Comparison of ENCODE assay signal across 23 cellular contexts in the genomic region with DNA sequence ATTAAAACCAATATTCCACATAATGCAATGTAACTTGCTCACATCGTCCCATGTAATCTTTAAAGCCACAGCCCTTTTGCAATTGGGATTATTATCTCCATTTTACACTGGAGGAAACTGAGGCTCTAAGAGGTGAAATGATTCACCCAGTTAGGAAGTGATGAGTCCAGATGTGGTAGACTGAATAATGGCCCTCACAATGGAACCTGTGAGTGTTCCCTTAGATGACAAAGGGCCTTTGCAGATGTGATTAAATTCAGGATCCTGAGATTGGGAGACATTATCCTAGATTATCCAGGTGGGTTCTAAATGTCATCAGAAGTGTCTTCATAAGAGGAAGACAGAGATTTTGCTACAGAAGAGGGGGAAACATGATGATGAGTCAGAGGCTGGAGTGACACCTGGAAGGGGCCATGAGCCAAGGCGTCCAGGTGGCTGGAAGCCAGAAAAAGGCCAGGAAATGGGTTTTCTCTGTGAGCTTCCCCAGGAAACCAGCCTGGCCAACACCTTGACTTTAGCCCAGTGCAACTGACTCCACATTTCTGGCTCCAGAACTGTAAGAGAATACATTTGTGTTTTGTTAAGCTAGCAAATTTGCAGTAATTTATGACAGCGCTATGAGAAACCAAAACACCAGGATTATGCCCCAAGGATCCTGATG.
DNase-seq lines count a peak whose midpoint lies in the region; FAIRE-seq and TF ChIP-seq lines count a peak whose summit lies in the region.
"Had no signal": no experiment of that assay in that cellular context is flagged by ENCODE, and none has a peak within 500 bp of the region (broad histone marks: within the 10 kb centered on the region; RNA-seq: fewer than 3 reads in every experiment).

No MANE protein-coding gene starts in this region.

- DNase-seq in MCF 10A (ENCODE audit: unreplicated experiment) (peak; percentile 74), mammary epithelial cell (no peak), RWPE1 (ENCODE audit: low spot score) (peak; percentile 24), endodermal cell (peak; percentile 13), urothelium cell line (ENCODE audit: low spot score) (peak; percentile 62), NCI-H748 (lab: John Stamatoyannopoulos, UW; ENCODE audit: unreplicated experiment) (no peak), iPS-NIHi11 (ENCODE audit: low spot score) (no peak)
- no peak for DNase-seq in activated T-cell treated with anti-CD3 and anti-CD28 coated beads, Interleukin-2, amount 50 U/mL, for 24 hours
- DNase-seq: Calu3; CD8-positive, alpha-beta T cell; Karpas-422; MM.1S; NCI-H1092; NCI-H146; NCI-H2081; NCI-H2171 treated with DMSO at 0.1 percent for 48 hours; NCI-H446; NCI-H526 treated with DMSO at 0.1 percent for 48 hours; SJCRH30 had no signal

- in situ Hi-C loops in mammary epithelial cell (cut with MboI; ENCODE audit: low sequenced_read_pairs in 2 of 2), result loop anchor here in 1 of 2 donors (25.0 kb wide), 1 partner anchor 694 kb away; no protein-coding TSS in a partner anchor

- no peak for FAIRE-seq in urothelium cell line (lab: Jason Lieb, UNC)
- FAIRE-seq: A204.1, HTR-8/SVneo had no signal

- no peaks in the 10 kb centered on the region for H3K9me3 Mint-ChIP-seq in MCF 10A (ENCODE audit: unreplicated experiment)
- H3K9me3 Mint-ChIP-seq in endodermal cell, result no peaks in the 10 kb centered on the region
- H3K9me3 Mint-ChIP-seq in activated T-cell treated with anti-CD3 and anti-CD28 coated beads, Interleukin-2, amount 50 U/mL, for 24 hours, result no peaks in the 10 kb centered on the region
- H3K9me3 Mint-ChIP-seq: CD8-positive, alpha-beta T cell; IgD-negative memory B cell had no signal

- POLR2A ChIA-PET in MCF 10A (lab: Yijun Ruan, JAX), result no interaction called here
- POLR2A ChIA-PET in RWPE1 (lab: Yijun Ruan, JAX; ENCODE audit: low non-redundant PET), result no interaction called here

- no peak for TF ChIP-seq CTCF in MCF 10A (IDR thresholded peaks at IDR 0.05; ENCODE audit: unreplicated experiment)
- no peak for TF ChIP-seq CTCF in mammary epithelial cell (conservative IDR thresholded peaks at IDR 0.05 in 1 of 2, IDR thresholded peaks at IDR 0.05 in 1 of 2; ENCODE audit: extremely low read depth in 1 of 2, insufficient read depth in 1 of 2, low read depth in 1 of 2, low read length in 2 of 2)
- no peak for TF ChIP-seq CTCF in RWPE1 (conservative IDR thresholded peaks at IDR 0.05; ENCODE audit: low read depth)
- no peak for TF ChIP-seq CTCF in endodermal cell (conservative IDR thresholded peaks at IDR 0.05)

- BruUV-seq in MCF 10A (replicated peaks; lab: Mats Ljungman, UMichigan) (no TSS peak), mammary epithelial cell (replicated peaks; lab: Mats Ljungman, UMichigan) (no TSS peak)

- CTCF ChIA-PET in MCF 10A (lab: Yijun Ruan, JAX), result interaction anchor here (0.6 to 4.8 kb wide), 8 partner anchors 10 to 413 kb away, joined by 3 to 34 read pairs (median 4); no protein-coding TSS in a partner anchor
- CTCF ChIA-PET in mammary epithelial cell (lab: Charles Lee; ENCODE audit: low non-redundant PET), result no interaction called here
- CTCF ChIA-PET in RWPE1 (lab: Yijun Ruan, JAX), result no interaction called here

- H3K36me3 Mint-ChIP-seq in MCF 10A (ENCODE audit: insufficient read depth, unreplicated experiment) (no peaks in the 10 kb centered on the region), endodermal cell (ENCODE audit: low read depth) (no peaks in the 10 kb centered on the region)
- no peaks in the 10 kb centered on the region for H3K36me3 Mint-ChIP-seq in activated T-cell treated with anti-CD3 and anti-CD28 coated beads, Interleukin-2, amount 50 U/mL, for 24 hours (ENCODE audit: low read depth)
- H3K36me3 Mint-ChIP-seq: CD8-positive, alpha-beta T cell; IgD-negative memory B cell had no signal

- H3K27me3 ChIP-seq in mammary epithelial cell (ENCODE audit: insufficient read depth, low read length) (no peaks in the 10 kb centered on the region), endodermal cell (ENCODE audit: control insufficient read depth, insufficient read depth, low read length, poor library complexity, severe bottlenecking) (no peaks in the 10 kb centered on the region)

- no peaks in the 10 kb centered on the region for H3K4me1 ChIP-seq in mammary epithelial cell (ENCODE audit: insufficient read depth, low read length)
- H3K4me1 ChIP-seq in endodermal cell (ENCODE audit: control insufficient read depth, insufficient read depth, low read length), result no peaks in the 10 kb centered on the region
- H3K4me1 ChIP-seq: SJCRH30 had no signal

- H3K9me3 ChIP-seq in mammary epithelial cell (replicated peaks; ENCODE audit: insufficient read depth, low read length), result no peaks in the 10 kb centered on the region
- no peaks in the 10 kb centered on the region for H3K9me3 ChIP-seq in endodermal cell (ENCODE audit: control insufficient read depth, low read length)
- H3K9me3 ChIP-seq: SJCRH30 had no signal

- dilution Hi-C loops in mammary epithelial cell (cut with HindIII; ENCODE audit: low sequenced_read_pairs), result no loop called here

- intact Hi-C loops in MCF 10A (cut with micrococcal nuclease), result no loop called here
- intact Hi-C loops in mammary epithelial cell (cut with micrococcal nuclease), result no loop called here

- H3K4me3 ChIP-seq in mammary epithelial cell (replicated peaks in 1 of 3; ENCODE audit: insufficient read depth in 1 of 3, low read depth in 2 of 3, low read length in 3 of 3) (no peak overlapping the region), endodermal cell (ENCODE audit: low read length) (no peak overlapping the region)
- H3K4me3 ChIP-seq: SJCRH30 had no signal

- H3K4me3 Mint-ChIP-seq in MCF 10A (ENCODE audit: unreplicated experiment), result no peak overlapping the region
- H3K4me3 Mint-ChIP-seq in endodermal cell, result no peak overlapping the region
- H3K4me3 Mint-ChIP-seq in activated T-cell treated with anti-CD3 and anti-CD28 coated beads, Interleukin-2, amount 50 U/mL, for 24 hours, result no peak overlapping the region
- H3K4me3 Mint-ChIP-seq: CD8-positive, alpha-beta T cell; IgD-negative memory B cell had no signal

- H3K79me2 ChIP-seq in mammary epithelial cell (ENCODE audit: insufficient read depth, low read length), result no peaks in the 10 kb centered on the region

- H3K4me2 ChIP-seq in mammary epithelial cell (ENCODE audit: insufficient read depth, low read depth, low read length), result no peak overlapping the region

- no peak overlapping the region for H3K27ac Mint-ChIP-seq in MCF 10A (ENCODE audit: low read depth, unreplicated experiment)
- no peak overlapping the region for H3K27ac Mint-ChIP-seq in endodermal cell
- H3K27ac Mint-ChIP-seq in activated T-cell treated with anti-CD3 and anti-CD28 coated beads, Interleukin-2, amount 50 U/mL, for 24 hours, result no peak overlapping the region
- H3K27ac Mint-ChIP-seq: CD8-positive, alpha-beta T cell; IgD-negative memory B cell had no signal

- 65% methylated on average over 3 of the region's 3 CpGs for WGBS in mammary epithelial cell (ENCODE audit: low coverage, missing lambda C conversion rate)
- 50 to 57% methylated on average over 2 to 3 of the region's 3 CpGs for WGBS in endodermal cell (ENCODE audit: insufficient coverage in 1 of 2, insufficient read length in 1 of 2), 2 experiments

- H3K36me3 ChIP-seq in mammary epithelial cell (ENCODE audit: insufficient read depth, low read length) (no peaks in the 10 kb centered on the region), endodermal cell (ENCODE audit: control insufficient read depth, insufficient read depth, low read length) (no peaks in the 10 kb centered on the region)
- H3K36me3 ChIP-seq: SJCRH30 had no signal

- H3K27ac ChIP-seq in mammary epithelial cell (ENCODE audit: insufficient read depth, low read depth, low read length) (no peak overlapping the region), RWPE1 (no peak overlapping the region), endodermal cell (ENCODE audit: low read depth, low read length) (no peak overlapping the region)
- H3K27ac ChIP-seq: HL-60, SJCRH30 had no signal

- H2AFZ ChIP-seq in mammary epithelial cell (ENCODE audit: low read depth, low read length), result no peak overlapping the region

- H3K9ac ChIP-seq in mammary epithelial cell (ENCODE audit: insufficient read depth, low read length) (no peak overlapping the region), endodermal cell (ENCODE audit: extremely low read depth, low read length, poor library complexity, severe bottlenecking) (no peak overlapping the region)

- H3K27me3 Mint-ChIP-seq in MCF 10A (ENCODE audit: insufficient read depth, unreplicated experiment) (no peaks in the 10 kb centered on the region), endodermal cell (ENCODE audit: insufficient read depth) (peaks cover 7% of the 10 kb centered on the region)
- H3K27me3 Mint-ChIP-seq in activated T-cell treated with anti-CD3 and anti-CD28 coated beads, Interleukin-2, amount 50 U/mL, for 24 hours, result peaks cover 55% of the 10 kb centered on the region

- H4K20me1 ChIP-seq in mammary epithelial cell (ENCODE audit: insufficient read depth, low read length), result no peaks in the 10 kb centered on the region

- peaks cover 9% of the 10 kb centered on the region for H3K4me1 Mint-ChIP-seq in MCF 10A (ENCODE audit: insufficient read depth, unreplicated experiment)
- H3K4me1 Mint-ChIP-seq in endodermal cell, result peaks cover 2% of the 10 kb centered on the region
- no peaks in the 10 kb centered on the region for H3K4me1 Mint-ChIP-seq in activated T-cell treated with anti-CD3 and anti-CD28 coated beads, Interleukin-2, amount 50 U/mL, for 24 hours (ENCODE audit: low read depth)
- H3K4me1 Mint-ChIP-seq: IgD-negative memory B cell had no signal

Comparison
In these comparisons a context has a peak if more than half of its experiments do, and no peak if none do; other contexts are left out.
1. DNase-seq: peak in MCF 10A (single experiment), RWPE1 (single experiment), endodermal cell (single experiment) and urothelium cell line (single experiment); none in mammary epithelial cell (single experiment), activated T-cell treated with anti-CD3 and anti-CD28 coated beads, Interleukin-2, amount 50 U/mL, for 24 hours (single experiment), NCI-H748 (single experiment) and iPS-NIHi11 (single experiment).